ENCODE assay signal across 1 cellular context in the genomic region with DNA sequence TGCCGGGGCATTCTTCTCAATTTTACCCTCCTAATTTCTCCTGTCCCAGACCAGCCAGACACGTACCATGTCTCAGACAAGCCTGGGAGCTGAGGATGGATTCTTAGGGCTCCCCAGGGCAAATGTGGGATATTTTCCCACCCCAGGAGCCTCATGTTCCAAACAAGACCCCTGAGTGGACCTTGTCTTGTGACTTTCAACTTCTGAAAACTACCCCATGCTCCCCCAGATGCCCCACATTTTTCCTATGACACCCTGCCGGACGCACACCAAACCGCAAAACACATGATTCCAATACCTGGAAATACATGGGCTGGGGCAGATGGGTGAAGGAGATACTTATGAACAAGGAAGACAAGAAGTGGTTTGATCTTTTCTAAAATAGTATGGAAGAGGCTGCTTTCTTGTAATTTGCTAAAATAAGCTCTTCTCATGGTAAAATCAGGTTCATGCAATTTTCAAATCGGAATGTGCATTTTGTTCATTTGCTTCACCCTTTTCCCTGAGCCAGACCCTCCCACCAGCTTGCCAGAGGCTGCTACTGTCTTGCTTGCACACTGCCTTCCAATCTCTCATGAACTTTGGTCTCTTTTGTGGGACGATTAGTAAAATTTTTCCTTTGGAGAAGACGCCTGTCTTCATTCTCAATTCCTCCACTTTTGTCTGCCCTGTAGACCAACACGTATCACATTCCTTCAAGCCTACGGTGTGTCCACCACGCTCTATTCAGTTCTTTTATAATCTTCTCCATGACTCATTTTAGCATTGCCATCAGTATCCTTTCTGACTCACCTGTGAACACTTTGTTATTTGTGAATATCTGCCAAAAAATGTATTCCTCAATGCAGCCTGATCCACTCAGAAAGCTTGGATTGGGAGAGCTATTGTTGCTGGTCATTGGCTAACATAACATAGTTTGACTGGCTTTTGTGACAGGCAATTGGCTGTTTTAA.
TF ChIP-seq lines count a peak whose summit lies in the region.

No MANE protein-coding gene starts in this region.

TF ChIP-seq in K562, 482 proteins besides CTCF, POLR2A, EP300 and RAD21:
- TF ChIP-seq ZNF324 (CRISPR knock-in tag; IDR thresholded peaks at IDR 0.05) = 0 out of 2 replicates have a peak, but pooled peaks have one; percentile 16
- TF ChIP-seq PHTF2 (CRISPR knock-in tag; IDR thresholded peaks at IDR 0.05) = 0 out of 2 replicates have a peak, but pooled peaks have one; percentile 24
- TF ChIP-seq CHD1 (IDR thresholded peaks at IDR 0.05; ENCODE audit: low read length) = no peak
